8 cellular contexts compared by ENCODE assay signal in the genomic region with DNA sequence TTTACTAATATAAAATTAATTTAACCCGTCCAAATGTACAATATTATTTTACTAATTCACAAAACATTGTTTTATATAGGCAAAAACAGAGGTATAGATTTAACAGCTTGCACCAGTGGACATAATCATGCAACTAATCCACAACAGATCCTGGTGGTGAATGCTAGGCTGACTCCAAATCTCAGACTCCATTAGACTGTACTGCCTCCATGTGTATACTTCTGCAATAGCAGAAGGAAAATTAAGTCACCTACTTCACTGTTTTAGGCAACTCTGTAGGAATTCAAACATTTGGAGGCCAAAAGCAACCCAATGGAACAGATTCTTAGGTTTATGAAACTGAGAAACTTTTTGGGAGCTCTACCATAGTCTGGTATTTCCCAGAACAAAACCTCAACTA. TPM values are rescaled to one million over a fixed set of nuclear protein-coding genes. Genes with fewer than 3 reads are reported as not detected.
A peak's percentile ranks its signal among the peaks of the same experiment; 100 is the strongest.
DNase-seq lines count a peak whose midpoint lies in the region; ATAC-seq, FAIRE-seq and TF ChIP-seq lines count a peak whose summit lies in the region.

No MANE protein-coding gene starts in this region.

- peak; percentile 38 for FAIRE-seq in GM12891 (lab: Jason Lieb, UNC)

- no peak overlapping the region for H3K27ac ChIP-seq in RWPE2 (ENCODE audit: poor library complexity, severe bottlenecking)

- ATAC-seq in HG03175 (IDR thresholded peaks at IDR 0.05; ENCODE audit: unreplicated experiment), result peak; percentile 66
- ATAC-seq in RWPE2 (ENCODE audit: low read depth), result peak; percentile 80; the same call in 2 of the 3 replicates

- H3K4me3 ChIP-seq in RWPE2 (ENCODE audit: severe bottlenecking) (no peak overlapping the region), fibroblast of villous mesenchyme (ENCODE audit: low read depth, low read length) (no peak overlapping the region)

- DNase-seq in AML-193 (lab: John Stamatoyannopoulos, UW) (peak; percentile 56 to 60), GM12891 (ENCODE audit: insufficient read length, low spot score) (no peak), RWPE2 (ENCODE audit: low spot score) (no peak), fibroblast of villous mesenchyme (ENCODE audit: low read depth) (peak; percentile 47), stromal cell of bone marrow (ENCODE audit: low read depth) (peak; percentile 34), ureter (ENCODE audit: low spot score) (no peak), superior temporal gyrus (ENCODE audit: extremely low spot score) (no peak)

- no peaks in the 10 kb centered on the region for H3K9me3 ChIP-seq in RWPE2 (ENCODE audit: severe bottlenecking)

- peak; percentile 74 for TF ChIP-seq CTCF in RWPE2 (IDR thresholded peaks at IDR 0.05; ENCODE audit: poor library complexity, severe bottlenecking)
- TF ChIP-seq CTCF in fibroblast of villous mesenchyme (IDR thresholded peaks at IDR 0.05; ENCODE audit: insufficient read depth, low read depth, low read length), result peak; percentile 62

- H3K27me3 ChIP-seq in RWPE2 (ENCODE audit: insufficient read depth, poor library complexity, severe bottlenecking), result peaks cover 3% of the 10 kb centered on the region

- no peak for TF ChIP-seq POLR2A in GM12891 (IDR thresholded peaks at IDR 0.05; ENCODE audit: low read depth, low read length)

- H3K4me1 ChIP-seq in RWPE2 (ENCODE audit: insufficient read depth, poor library complexity, severe bottlenecking), result no peaks in the 10 kb centered on the region

- no peaks in the 10 kb centered on the region for H3K36me3 ChIP-seq in RWPE2 (ENCODE audit: low read depth)

TF ChIP-seq in GM12891, 5 proteins besides CTCF, POLR2A, EP300 and RAD21:
- TF ChIP-seq SPI1 (IDR thresholded peaks at IDR 0.05; ENCODE audit: low read depth, low read length) (no peak), POLR2AphosphoS5 (IDR thresholded peaks at IDR 0.05; ENCODE audit: low read depth, low read length) (no peak), POU2F2 (IDR thresholded peaks at IDR 0.05; ENCODE audit: low read depth, low read length) (no peak), TAF1 (IDR thresholded peaks at IDR 0.05; ENCODE audit: low read depth, low read length) (no peak), PAX5 (IDR thresholded peaks at IDR 0.05; ENCODE audit: insufficient read depth, low read length, severe bottlenecking) (no peak)

RNA-seq across cellular contexts. Expression of a gene that starts 30.0 kb away (rescaled TPM):
- polyA plus RNA-seq in GM12891 (2012; ENCODE audit: low read depth, missing spikeins), result 0.28 TPM
- total RNA-seq in fibroblast of villous mesenchyme (under 0.01 TPM in 1 of 2 replicates, not detected in the other), ureter (0.42 TPM)

RNA-seq across cellular contexts. Expression of a gene that starts 39.7 kb away (rescaled TPM):
- 14.5 TPM for polyA plus RNA-seq in GM12891 (2012; ENCODE audit: low read depth, missing spikeins)
- total RNA-seq in fibroblast of villous mesenchyme (4.8 and 14.7 TPM in 2 replicates), ureter (8.0 TPM)

Comparison
In these comparisons a context has a peak if more than half of its experiments do, and no peak if none do; other contexts are left out.
1. DNase-seq: peak in AML-193 (2 of 2), fibroblast of villous mesenchyme (single experiment) and stromal cell of bone marrow (single experiment); none in GM12891 (single experiment), RWPE2 (single experiment), ureter (single experiment) and superior temporal gyrus (single experiment).